In genomic region chr5:53777864-53778618, GRCh38 we compare ENCODE assay signal across 13 cellular contexts.
DNase-seq lines count a peak whose midpoint lies in the region; ATAC-seq, FAIRE-seq and TF ChIP-seq lines count a peak whose summit lies in the region.
"Had no signal": no experiment of that assay in that cellular context is flagged by ENCODE, and none has a peak within 500 bp of the region (broad histone marks: within the 10 kb centered on the region; RNA-seq: fewer than 3 reads in every experiment).

No MANE protein-coding gene starts in this region.

- H3K4me3 Mint-ChIP-seq in activated CD4-positive, alpha-beta T cell treated with anti-CD3 and anti-CD28 coated beads for 36 hours, result no peak overlapping the region
- H3K4me3 Mint-ChIP-seq: GM23338, type B pancreatic cell had no signal

- FAIRE-seq in GM12892 (lab: Jason Lieb, UNC), result no peak
- FAIRE-seq: G401.6 had no signal

- DNase-seq in activated CD4-positive, alpha-beta T cell treated with anti-CD3 and anti-CD28 coated beads for 36 hours, result no peak
- DNase-seq in activated CD4-positive, alpha-beta T cell treated with anti-CD3 and anti-CD28 coated beads for 1 hour, result no peak
- DNase-seq in osteoblast (ENCODE audit: insufficient read length, low spot score, missing footprints) (no peak), C1 segment of cervical spinal cord (lab: John Stamatoyannopoulos, UW) (no peak), MG63 (no peak), GM12892 (ENCODE audit: insufficient read length) (no peak)
- DNase-seq: ACHN, nucleus accumbens had no signal

- no peaks in the 10 kb centered on the region for H3K36me3 ChIP-seq in osteoblast (ENCODE audit: insufficient read depth, low read length)
- H3K36me3 ChIP-seq in MG63, result no peaks in the 10 kb centered on the region

- no peaks in the 10 kb centered on the region for H4K20me1 ChIP-seq in osteoblast (ENCODE audit: insufficient read depth, low read length)

- intact Hi-C loops in activated CD4-positive, alpha-beta T cell treated with anti-CD3 and anti-CD28 coated beads for 36 hours (cut with DNase I, micrococcal nuclease), result no loop called here

- no peak for TF ChIP-seq POLR2A in GM12892 (IDR thresholded peaks at IDR 0.05; ENCODE audit: low read depth, low read length)

- H2AFZ ChIP-seq in osteoblast (ENCODE audit: low read length), result peak overlapping the region; percentile 70
- H2AFZ ChIP-seq: GM23338 had no signal

- no peaks in the 10 kb centered on the region for H3K79me2 ChIP-seq in osteoblast (ENCODE audit: insufficient read depth, low read length)

- peak; percentile 64 for ATAC-seq in activated CD4-positive, alpha-beta T cell treated with anti-CD3 and anti-CD28 coated beads for 36 hours
- peak; percentile 61 for ATAC-seq in HG02571 (IDR thresholded peaks at IDR 0.05; ENCODE audit: unreplicated experiment)
- ATAC-seq in HG03565 (IDR thresholded peaks at IDR 0.05; ENCODE audit: unreplicated experiment), result peak; percentile 51
- ATAC-seq: GM23338 had no signal

- H3K9me3 ChIP-seq in osteoblast (ENCODE audit: low read depth, low read length) (no peaks in the 10 kb centered on the region), MG63 (no peaks in the 10 kb centered on the region)

- no peaks in the 10 kb centered on the region for H3K27me3 Mint-ChIP-seq in activated CD4-positive, alpha-beta T cell treated with anti-CD3 and anti-CD28 coated beads for 36 hours

- POLR2A ChIA-PET in activated CD4-positive, alpha-beta T cell treated with anti-CD3 and anti-CD28 coated beads for 36 hours (lab: Charles Lee), result no interaction called here

- H3K27ac Mint-ChIP-seq in activated CD4-positive, alpha-beta T cell treated with anti-CD3 and anti-CD28 coated beads for 36 hours, result peak overlapping the region; percentile 14
- H3K27ac Mint-ChIP-seq: GM23338, type B pancreatic cell had no signal

- H3K27ac ChIP-seq in osteoblast (ENCODE audit: low read depth, low read length), result no peak overlapping the region

- no peak overlapping the region for H3K4me2 ChIP-seq in osteoblast (ENCODE audit: insufficient read depth, low read length)
- H3K4me2 ChIP-seq: GM23338 had no signal

- CTCF ChIA-PET in activated CD4-positive, alpha-beta T cell treated with anti-CD3 and anti-CD28 coated beads for 36 hours (lab: Charles Lee), result no interaction called here

- no peak for TF ChIP-seq CTCF in osteoblast (IDR thresholded peaks at IDR 0.05; ENCODE audit: extremely low read depth, low read depth, low read length)

- H3K4me1 Mint-ChIP-seq in activated CD4-positive, alpha-beta T cell treated with anti-CD3 and anti-CD28 coated beads for 36 hours, result peaks cover 15% of the 10 kb centered on the region

- peaks cover 7% of the 10 kb centered on the region for H3K4me1 ChIP-seq in osteoblast (ENCODE audit: insufficient read depth, low read length)

- H3K4me3 ChIP-seq in osteoblast (ENCODE audit: insufficient read depth, low read length), result no peak overlapping the region
- no peak overlapping the region for H3K4me3 ChIP-seq in MG63
- H3K4me3 ChIP-seq: GM23338 had no signal

- H3K27me3 ChIP-seq in osteoblast (ENCODE audit: insufficient read depth, low read length) (no peaks in the 10 kb centered on the region), MG63 (no peaks in the 10 kb centered on the region)

- no peaks in the 10 kb centered on the region for H3K36me3 Mint-ChIP-seq in activated CD4-positive, alpha-beta T cell treated with anti-CD3 and anti-CD28 coated beads for 36 hours (ENCODE audit: low read depth)
- H3K36me3 Mint-ChIP-seq: type B pancreatic cell had no signal

- H3K9me3 Mint-ChIP-seq in activated CD4-positive, alpha-beta T cell treated with anti-CD3 and anti-CD28 coated beads for 36 hours (ENCODE audit: low read depth), result no peaks in the 10 kb centered on the region
- H3K9me3 Mint-ChIP-seq: GM23338, type B pancreatic cell had no signal
